ENCODE assay signal across 8 cellular contexts in the genomic region with DNA sequence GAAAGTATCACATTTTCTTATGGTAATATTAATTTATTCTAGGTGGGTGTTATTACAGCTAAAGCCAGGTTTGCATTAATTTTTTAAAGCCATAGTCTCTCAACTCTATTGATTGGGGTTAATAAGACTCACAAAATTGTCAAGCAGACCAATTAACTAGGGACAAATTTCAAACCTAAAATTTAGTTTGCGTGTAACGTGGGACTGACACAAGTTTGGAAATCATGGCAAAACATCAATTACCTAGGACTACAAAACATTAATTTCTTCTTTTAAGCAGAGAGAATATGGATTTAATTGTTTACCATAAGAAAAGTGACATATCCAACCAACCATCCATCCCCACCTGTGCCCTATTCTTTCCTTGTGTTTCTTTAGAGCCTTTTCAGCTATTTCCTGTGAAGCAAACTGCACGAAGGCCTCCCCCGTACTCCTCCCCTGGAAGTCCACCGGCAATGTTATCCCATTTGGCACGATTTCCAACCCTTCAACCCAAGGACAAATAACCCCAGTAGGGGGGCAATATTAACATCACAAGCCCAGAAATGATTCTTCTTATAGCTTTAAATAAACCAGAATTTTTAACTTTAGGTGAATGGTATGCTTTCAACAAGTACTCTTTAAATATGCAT. TPM values are rescaled to one million over a fixed set of nuclear protein-coding genes. Genes with fewer than 3 reads are reported as not detected.
DNase-seq lines count a peak whose midpoint lies in the region; ATAC-seq and TF ChIP-seq lines count a peak whose summit lies in the region.

No MANE protein-coding gene starts in this region.

- intact Hi-C loops in psoas muscle (cut with DNase I): loop anchor here in 1 of 2 donors (5.0 kb wide), 1 partner anchor 67 kb away; a partner anchor contains a TSS

- H3K9ac ChIP-seq in GM23248 (peak overlapping the region; percentile 100), SU-DHL-6 (ENCODE audit: low read length) (no peak overlapping the region), fibroblast of lung (ENCODE audit: insufficient read depth, low read length) (no peak overlapping the region)

- in situ Hi-C loops in GM23248 (cut with MboI): no loop called here

- DNase-seq in GM23248 (no peak), fibroblast of lung (ENCODE audit: low read depth in 2 of 2) (no peak), psoas muscle (no peak), SIG-M5 (lab: John Stamatoyannopoulos, UW) (no peak)

- H3K27me3 ChIP-seq in GM23248 (replicated peaks; ENCODE audit: insufficient read depth) (no peaks in the 10 kb centered on the region), SU-DHL-6 (ENCODE audit: low read length) (no peaks in the 10 kb centered on the region), fibroblast of lung (ENCODE audit: control insufficient read depth, insufficient read depth, low read length) (no peaks in the 10 kb centered on the region), psoas muscle (ENCODE audit: insufficient read depth in 3 of 3, low read length in 2 of 3) (no peaks in the 10 kb centered on the region)

- H3K9me3 ChIP-seq in GM23248 (ENCODE audit: low read depth): no peaks in the 10 kb centered on the region
- H3K9me3 ChIP-seq in SU-DHL-6 (ENCODE audit: insufficient read depth, low read length): no peaks in the 10 kb centered on the region
- no peaks in the 10 kb centered on the region for H3K9me3 ChIP-seq in fibroblast of lung (ENCODE audit: control insufficient read depth, insufficient read depth, low read depth, low read length)
- no peaks in the 10 kb centered on the region for H3K9me3 ChIP-seq in psoas muscle

- H3K9me2 ChIP-seq in GM23248 (ENCODE audit: insufficient read depth): no peaks in the 10 kb centered on the region
- no peaks in the 10 kb centered on the region for H3K9me2 ChIP-seq in SU-DHL-6 (replicated peaks; ENCODE audit: insufficient read depth, low read length)

- peaks cover 86% of the 10 kb centered on the region for H3K36me3 ChIP-seq in GM23248 (ENCODE audit: low read depth)
- peaks cover 84% of the 10 kb centered on the region for H3K36me3 ChIP-seq in SU-DHL-6 (ENCODE audit: low read length)
- peaks cover 14% of the 10 kb centered on the region for H3K36me3 ChIP-seq in fibroblast of lung (ENCODE audit: control insufficient read depth, insufficient read depth, low read length)
- peaks cover 23 to 85% of the 10 kb centered on the region in 2 donors for H3K36me3 ChIP-seq in psoas muscle (ENCODE audit: insufficient read depth in 1 of 2, low read depth in 1 of 2)

- H3K27ac ChIP-seq in GM23248: peak overlapping the region; percentile 85; the same call in 1 of the 2 replicates
- H3K27ac ChIP-seq in SU-DHL-6 (ENCODE audit: low read depth, low read length): no peak overlapping the region
- no peak overlapping the region for H3K27ac ChIP-seq in fibroblast of lung (ENCODE audit: insufficient read depth, low read length)
- H3K27ac ChIP-seq in psoas muscle: no peak overlapping the region

- ATAC-seq in psoas muscle (no peak), HG03342 (IDR thresholded peaks at IDR 0.05; ENCODE audit: unreplicated experiment) (no peak), HG02678 (IDR thresholded peaks at IDR 0.05; ENCODE audit: unreplicated experiment) (no peak), HG03097 (IDR thresholded peaks at IDR 0.05; ENCODE audit: low FRiP score, unreplicated experiment) (no peak)

- peak overlapping the region; percentile 88 for H3K4me2 ChIP-seq in GM23248 (ENCODE audit: unreplicated experiment)
- H3K4me2 ChIP-seq in SU-DHL-6 (ENCODE audit: low read depth, low read length, poor library complexity, severe bottlenecking): peak overlapping the region; percentile 98
- peak overlapping the region; percentile 88 for H3K4me2 ChIP-seq in fibroblast of lung (ENCODE audit: extremely low read depth, insufficient read depth, low read length)

- H4K20me1 ChIP-seq in GM23248 (ENCODE audit: insufficient read depth) (peaks cover 66% of the 10 kb centered on the region), SU-DHL-6 (ENCODE audit: low read depth, low read length) (peaks cover 79% of the 10 kb centered on the region), fibroblast of lung (ENCODE audit: control insufficient read depth, extremely low read depth, insufficient read depth, low read length) (peaks cover 23% of the 10 kb centered on the region)

- H2AFZ ChIP-seq in GM23248 (no peak overlapping the region), SU-DHL-6 (ENCODE audit: low read depth, low read length, severe bottlenecking) (no peak overlapping the region), fibroblast of lung (ENCODE audit: low read length) (no peak overlapping the region)

- H3F3A ChIP-seq in GM23248 (ENCODE audit: insufficient read depth) (peaks cover 84% of the 10 kb centered on the region), SU-DHL-6 (ENCODE audit: insufficient read depth) (peaks cover 83% of the 10 kb centered on the region)

- H3K4me1 ChIP-seq in GM23248 (ENCODE audit: insufficient read depth) (peaks cover 33% of the 10 kb centered on the region), fibroblast of lung (ENCODE audit: control insufficient read depth, extremely low read depth, insufficient read depth, low read length) (peaks cover under 1% of the 10 kb centered on the region), psoas muscle (peaks cover 60% of the 10 kb centered on the region)

- TF ChIP-seq CTCF in SU-DHL-6 (IDR thresholded peaks at IDR 0.05; ENCODE audit: insufficient read depth, low read length, poor library complexity, severe bottlenecking): no peak
- no peak for TF ChIP-seq CTCF in fibroblast of lung (conservative IDR thresholded peaks at IDR 0.05 in 1 of 2, IDR thresholded peaks at IDR 0.05 in 1 of 2; ENCODE audit: low read depth in 1 of 2, low read length in 2 of 2)
- TF ChIP-seq CTCF in psoas muscle (IDR thresholded peaks at IDR 0.05): no peak

- peaks cover 93% of the 10 kb centered on the region for H3K79me2 ChIP-seq in GM23248 (ENCODE audit: insufficient read depth)
- H3K79me2 ChIP-seq in SU-DHL-6 (ENCODE audit: insufficient read depth, low read length): peaks cover 62% of the 10 kb centered on the region
- peaks cover 86% of the 10 kb centered on the region for H3K79me2 ChIP-seq in fibroblast of lung (ENCODE audit: control insufficient read depth, insufficient read depth, low read length)

- whole genome bisulfite sequencing in GM23248 (ENCODE audit: low coverage in 1 of 2, low lambda C conversion rate in 2 of 2, missing lambda C conversion rate in 2 of 2), 2 experiments: 9 to 14% methylated on average over 6 of the region's 6 CpGs
- WGBS in psoas muscle, 3 donors: 9 to 17% (median 14%) methylated on average over 6 of the region's 6 CpGs

- peak overlapping the region; percentile 82 for H3K4me3 ChIP-seq in GM23248
- H3K4me3 ChIP-seq in SU-DHL-6 (ENCODE audit: insufficient read depth, low read length, poor library complexity, severe bottlenecking): no peak overlapping the region
- peak overlapping the region; percentile 75 to 97 (median 83) for H3K4me3 ChIP-seq in fibroblast of lung (replicated peaks in 1 of 4; ENCODE audit: control extremely low read depth in 1 of 4, insufficient read depth in 1 of 4, low read depth in 3 of 4, low read length in 4 of 4)
- H3K4me3 ChIP-seq in psoas muscle: peak overlapping the region; percentile 79

RNA-seq across cellular contexts. Expression of a gene that starts 4.4 kb away (rescaled TPM):
- total RNA-seq in GM23248 (2014; rRNA removed; shearing (Covaris generic)): 220 and 271 TPM in 2 replicates
- polyA plus RNA-seq in GM23248 (2016; fragmentation: Nextera tagmentation; extraction: Ambion mirVana) (145 and 163 TPM in 2 replicates), fibroblast of lung (214 and 285 TPM in 2 replicates), psoas muscle (100 to 1,000 TPM; 105 to 226 (median 142) TPM)
- total RNA-seq in fibroblast of lung (630 and 689 TPM in 2 replicates), psoas muscle (100 to 1,000 TPM; 141 to 195 (median 179) TPM)
- 246 and 334 TPM in 2 replicates for polyA plus RNA-seq in fibroblast of lung (2012)
- polyA minus RNA-seq in fibroblast of lung (ENCODE audit: low replicate concordance): 82.2 and 111 TPM in 2 replicates
